ENCODE assay signal across 8 cellular contexts in genomic region chr13:49494645-49495044, GRCh38. TPM values are rescaled to one million over a fixed set of nuclear protein-coding genes. Genes with fewer than 3 reads are reported as not detected.
DNase-seq lines count a peak whose midpoint lies in the region; ATAC-seq and TF ChIP-seq lines count a peak whose summit lies in the region.

No MANE protein-coding gene starts in this region.

- H3K4me1 Mint-ChIP-seq in activated T-helper 1 cell treated with anti-CD3 and anti-CD28 coated beads, Interleukin-12 subunit alpha, Interleukin-12 subunit beta, Interleukin-2, Interleukin-4 antibody, amounts not matched to agents 30 ng/mL and 10 ng/mL and 1 ng/mL, durations not matched to agents 14 hours and 24 hours and 36 hours (ENCODE audit: low read depth), result peaks cover 47% of the 10 kb centered on the region

- WGBS in lower leg skin, 2 donors, result 32 to 38% methylated on average over 2 of the region's 2 CpGs
- 6 to 13% methylated on average over 2 of the region's 2 CpGs for WGBS in aorta, 2 donors

- H3K4me3 Mint-ChIP-seq in activated T-helper 1 cell treated with anti-CD3 and anti-CD28 coated beads, Interleukin-12 subunit alpha, Interleukin-12 subunit beta, Interleukin-2, Interleukin-4 antibody, amounts not matched to agents 30 ng/mL and 10 ng/mL and 1 ng/mL, durations not matched to agents 14 hours and 24 hours and 36 hours, result peak overlapping the region; percentile 96

- peaks cover 34% of the 10 kb centered on the region for H3K36me3 Mint-ChIP-seq in activated T-helper 1 cell treated with anti-CD3 and anti-CD28 coated beads, Interleukin-12 subunit alpha, Interleukin-12 subunit beta, Interleukin-2, Interleukin-4 antibody, amounts not matched to agents 30 ng/mL and 10 ng/mL and 1 ng/mL, durations not matched to agents 14 hours and 24 hours and 36 hours (ENCODE audit: low read depth)

- H3K36me3 ChIP-seq in left ventricle myocardium inferior, result peaks cover 10% of the 10 kb centered on the region
- no peaks in the 10 kb centered on the region for H3K36me3 ChIP-seq in aorta (ENCODE audit: control insufficient read depth in 1 of 2, insufficient read depth in 2 of 2, low read length in 1 of 2)

- H3K27me3 Mint-ChIP-seq in activated T-helper 1 cell treated with anti-CD3 and anti-CD28 coated beads, Interleukin-12 subunit alpha, Interleukin-12 subunit beta, Interleukin-2, Interleukin-4 antibody, amounts not matched to agents 30 ng/mL and 10 ng/mL and 1 ng/mL, durations not matched to agents 14 hours and 24 hours and 36 hours (ENCODE audit: insufficient read depth), result no peaks in the 10 kb centered on the region

- H3K4me3 ChIP-seq in left ventricle myocardium inferior (peak overlapping the region; percentile 86), lower leg skin (ENCODE audit: low read depth, poor library complexity, severe bottlenecking) (peak overlapping the region; percentile 51), aorta (ENCODE audit: low read length in 2 of 2) (peak overlapping the region in 1 of 2 donors; percentile 36)

- no peaks in the 10 kb centered on the region for H3K27me3 ChIP-seq in left ventricle myocardium inferior (ENCODE audit: low read depth)
- H3K27me3 ChIP-seq in aorta (ENCODE audit: control insufficient read depth in 1 of 2, insufficient read depth in 2 of 2, low read length in 1 of 2), result no peaks in the 10 kb centered on the region

- H3K9me3 Mint-ChIP-seq in activated T-helper 1 cell treated with anti-CD3 and anti-CD28 coated beads, Interleukin-12 subunit alpha, Interleukin-12 subunit beta, Interleukin-2, Interleukin-4 antibody, amounts not matched to agents 30 ng/mL and 10 ng/mL and 1 ng/mL, durations not matched to agents 14 hours and 24 hours and 36 hours, result no peaks in the 10 kb centered on the region

- TF ChIP-seq POLR2A in lower leg skin (IDR thresholded peaks at IDR 0.05), result no peak

- intact Hi-C loops in left ventricle myocardium inferior (cut with micrococcal nuclease), result no loop called here
- intact Hi-C loops in cardiac septum (cut with DNase I), result loop anchor here (5.0 kb wide), 2 partner anchors 93 to 113 kb away; partner anchors contain the start of gene RCBTB1
- intact Hi-C loops in activated T-helper 1 cell treated with anti-CD3 and anti-CD28 coated beads, Interleukin-12 subunit alpha, Interleukin-12 subunit beta, Interleukin-2, Interleukin-4 antibody, amounts not matched to agents 30 ng/mL and 10 ng/mL and 1 ng/mL, durations not matched to agents 14 hours and 24 hours and 36 hours (cut with micrococcal nuclease), result loop anchor here (1.0 to 5.0 kb wide), 11 partner anchors 40 to 1398 kb away; partner anchors contain the start of genes CAB39L, CDADC1, EBPL and SETDB2
- intact Hi-C loops in lower leg skin (cut with DNase I; ENCODE audit: low total_unique reads), result loop anchor here (10.0 kb wide), 1 partner anchor 50 kb away; the partner anchor contains the start of genes CAB39L and SETDB2
- intact Hi-C loops in aorta (cut with DNase I), result loop anchor here in 1 of 2 donors (5.0 kb wide), 2 partner anchors 47 to 113 kb away; no protein-coding TSS in a partner anchor

- no peak for ATAC-seq in aorta (ENCODE audit: low FRiP score)
- ATAC-seq in HG03520 (IDR thresholded peaks at IDR 0.05; ENCODE audit: unreplicated experiment), result no peak
- ATAC-seq in GM21528 (IDR thresholded peaks at IDR 0.05; ENCODE audit: low FRiP score, unreplicated experiment), result no peak

- TF ChIP-seq CTCF in left ventricle myocardium inferior (IDR thresholded peaks at IDR 0.05; ENCODE audit: borderline replicate concordance) (no peak), lower leg skin (IDR thresholded peaks at IDR 0.05) (no peak)

- H3K27ac ChIP-seq in left ventricle myocardium inferior (replicated peaks) (peak overlapping the region; percentile 98), aorta (ENCODE audit: low read depth in 1 of 2, low read length in 2 of 2) (peak overlapping the region; percentile 34 to 49)

- no peaks in the 10 kb centered on the region for H3K9me3 ChIP-seq in left ventricle myocardium inferior (replicated peaks)
- H3K9me3 ChIP-seq in aorta (ENCODE audit: control insufficient read depth, low read length), result no peaks in the 10 kb centered on the region

- peak overlapping the region; percentile 99 for H3K27ac Mint-ChIP-seq in activated T-helper 1 cell treated with anti-CD3 and anti-CD28 coated beads, Interleukin-12 subunit alpha, Interleukin-12 subunit beta, Interleukin-2, Interleukin-4 antibody, amounts not matched to agents 30 ng/mL and 10 ng/mL and 1 ng/mL, durations not matched to agents 14 hours and 24 hours and 36 hours

- peaks cover 19% of the 10 kb centered on the region for H3K4me1 ChIP-seq in left ventricle myocardium inferior
- no peaks in the 10 kb centered on the region for H3K4me1 ChIP-seq in aorta (ENCODE audit: control insufficient read depth in 1 of 2, insufficient read depth in 2 of 2, low read length in 2 of 2)

- DNase-seq in left ventricle myocardium inferior (no peak), cardiac septum (ENCODE audit: low spot score) (no peak), lower leg skin (ENCODE audit: low spot score in 2 of 2) (no peak), aorta (no peak), NCI-H1417 (lab: John Stamatoyannopoulos, UW) (no peak)
- no peak for DNase-seq in activated T-helper 1 cell treated with anti-CD3 and anti-CD28 coated beads, Interleukin-12 subunit alpha, Interleukin-12 subunit beta, Interleukin-2, Interleukin-4 antibody, amounts not matched to agents 30 ng/mL and 10 ng/mL and 1 ng/mL, durations not matched to agents 14 hours and 24 hours and 36 hours (ENCODE audit: low spot score)

RNA-seq across cellular contexts. Expression of gene PHF11, which starts 1.1 kb away (rescaled TPM):
- total RNA-seq in left ventricle myocardium inferior (15.1 TPM), cardiac septum (20.5 TPM), lower leg skin (10 to 100 TPM; 21.2 to 49.4 (median 32.0) TPM), aorta (10 to 100 TPM; 58.4 to 72.1 TPM)
- 66.0 and 68.0 TPM in 2 replicates for total RNA-seq in activated T-helper 1 cell treated with anti-CD3 and anti-CD28 coated beads, Interleukin-12 subunit alpha, Interleukin-12 subunit beta, Interleukin-2, Interleukin-4 antibody, amounts not matched to agents 30 ng/mL and 10 ng/mL and 1 ng/mL, durations not matched to agents 14 hours and 24 hours and 36 hours
- polyA plus RNA-seq in aorta, result 10 to 100 TPM; 29.9 to 96.7 TPM

RNA-seq across cellular contexts. Expression of gene SETDB2, which starts 50.6 kb away (rescaled TPM):
- total RNA-seq in left ventricle myocardium inferior (17.8 TPM), cardiac septum (11.2 TPM), lower leg skin (10 to 100 TPM in 2 of 4 donors, 1 to 10 TPM in 2; 9.3 to 14.4 (median 9.9) TPM), aorta (10 to 100 TPM in 1 of 2 donors, 1 to 10 TPM in 1; 8.8 to 13.3 TPM)
- 13.0 and 14.6 TPM in 2 replicates for total RNA-seq in activated T-helper 1 cell treated with anti-CD3 and anti-CD28 coated beads, Interleukin-12 subunit alpha, Interleukin-12 subunit beta, Interleukin-2, Interleukin-4 antibody, amounts not matched to agents 30 ng/mL and 10 ng/mL and 1 ng/mL, durations not matched to agents 14 hours and 24 hours and 36 hours
- 1 to 10 TPM; 4.7 to 9.4 TPM for polyA plus RNA-seq in aorta

RNA-seq across cellular contexts. Expression of gene CAB39L, which starts 50.8 kb away (rescaled TPM):
- total RNA-seq in left ventricle myocardium inferior (23.4 TPM), cardiac septum (9.8 TPM), lower leg skin (10 to 100 TPM; 14.9 to 31.1 (median 26.3) TPM), aorta (10 to 100 TPM; 25.1 to 27.7 TPM)
- total RNA-seq in activated T-helper 1 cell treated with anti-CD3 and anti-CD28 coated beads, Interleukin-12 subunit alpha, Interleukin-12 subunit beta, Interleukin-2, Interleukin-4 antibody, amounts not matched to agents 30 ng/mL and 10 ng/mL and 1 ng/mL, durations not matched to agents 14 hours and 24 hours and 36 hours, result 7.0 and 7.1 TPM in 2 replicates
- 10 to 100 TPM; 19.3 to 33.5 TPM for polyA plus RNA-seq in aorta
